10 cellular contexts compared by ENCODE assay signal in genomic region chr9:86854898-86855523, GRCh38.
A peak's percentile ranks its signal among the peaks of the same experiment; 100 is the strongest.
DNase-seq lines count a peak whose midpoint lies in the region; ATAC-seq and TF ChIP-seq lines count a peak whose summit lies in the region.
"Had no signal": no experiment of that assay in that cellular context is flagged by ENCODE, and none has a peak within 500 bp of the region (broad histone marks: within the 10 kb centered on the region; RNA-seq: fewer than 3 reads in every experiment).

No MANE protein-coding gene starts in this region.

- TF ChIP-seq CTCF in body of pancreas (IDR thresholded peaks at IDR 0.05) (no peak), liver (IDR thresholded peaks at IDR 0.05; ENCODE audit: low read depth, low read length, missing input control) (no peak)

- H3K4me3 ChIP-seq in body of pancreas, result no peak overlapping the region
- no peak overlapping the region for H3K4me3 ChIP-seq in liver (ENCODE audit: low read depth in 1 of 3, low read length in 3 of 3)

- H3K27me3 ChIP-seq in body of pancreas, result no peaks in the 10 kb centered on the region
- no peaks in the 10 kb centered on the region for H3K27me3 ChIP-seq in liver (ENCODE audit: control insufficient read depth in 4 of 4, insufficient read depth in 4 of 4, low read length in 3 of 4)

- intact Hi-C loops in body of pancreas (cut with DNase I), result no loop called here

- no peak for TF ChIP-seq POLR2A in body of pancreas (IDR thresholded peaks at IDR 0.05)

- no peaks in the 10 kb centered on the region for H3K4me1 ChIP-seq in body of pancreas
- peaks cover 0 to 3% (median 0%) of the 10 kb centered on the region in 4 donors for H3K4me1 ChIP-seq in liver (ENCODE audit: control insufficient read depth in 4 of 4, insufficient read depth in 4 of 4, low read length in 3 of 4)

- DNase-seq in AG20443 (ENCODE audit: low spot score) (peak; percentile 85), LoVo (ENCODE audit: low spot score) (peak; percentile 1), body of pancreas (peak; percentile 75 to 90 (median 86)), immature natural killer cell (no peak), NCI-H82 treated with DMSO at 0.1 percent for 48 hours (lab: John Stamatoyannopoulos, UW; ENCODE audit: unreplicated experiment) (no peak)
- DNase-seq in activated naive CD4-positive, alpha-beta T cell treated with anti-CD3 and anti-CD28 coated beads, Interleukin-2, amount 10 ng/mL, durations not matched to agents 7 days and 5 days, result no peak
- DNase-seq: activated T-cell treated with anti-CD3 and anti-CD28 coated beads for 4 hours, DMS79 treated with DMSO at 0.1 percent for 48 hours had no signal

- H3K27ac Mint-ChIP-seq in immature natural killer cell, result no peak overlapping the region
- H3K27ac Mint-ChIP-seq in activated naive CD4-positive, alpha-beta T cell treated with anti-CD3 and anti-CD28 coated beads, Interleukin-2, amount 10 ng/mL, durations not matched to agents 7 days and 5 days, result no peak overlapping the region

- TF ChIP-seq RAD21 in liver (IDR thresholded peaks at IDR 0.05), result peak; percentile 11 to 33

- CTCF ChIA-PET in activated naive CD4-positive, alpha-beta T cell treated with anti-CD3 and anti-CD28 coated beads, Interleukin-2, amount 10 ng/mL, durations not matched to agents 7 days and 5 days (lab: Charles Lee), result no interaction called here

- H3K36me3 ChIP-seq in body of pancreas (replicated peaks in 1 of 2; ENCODE audit: insufficient read depth in 1 of 2, low read depth in 2 of 2), result no peaks in the 10 kb centered on the region
- no peaks in the 10 kb centered on the region for H3K36me3 ChIP-seq in liver (ENCODE audit: control insufficient read depth in 4 of 4, insufficient read depth in 3 of 4, low read depth in 1 of 4, low read length in 3 of 4)

- H3K4me3 Mint-ChIP-seq in immature natural killer cell, result no peak overlapping the region
- H3K4me3 Mint-ChIP-seq in activated naive CD4-positive, alpha-beta T cell treated with anti-CD3 and anti-CD28 coated beads, Interleukin-2, amount 10 ng/mL, durations not matched to agents 7 days and 5 days, result no peak overlapping the region

- peak; percentile 100 for ATAC-seq in body of pancreas
- no peak for ATAC-seq in HG03521 (IDR thresholded peaks at IDR 0.05; ENCODE audit: unreplicated experiment)

- H3K4me1 Mint-ChIP-seq in immature natural killer cell, result no peaks in the 10 kb centered on the region
- H3K4me1 Mint-ChIP-seq in activated naive CD4-positive, alpha-beta T cell treated with anti-CD3 and anti-CD28 coated beads, Interleukin-2, amount 10 ng/mL, durations not matched to agents 7 days and 5 days, result no peaks in the 10 kb centered on the region

- H3K9me3 Mint-ChIP-seq in immature natural killer cell, result peaks cover 0 to 3% (median 0%) of the 10 kb centered on the region in 6 donors
- H3K9me3 Mint-ChIP-seq in activated naive CD4-positive, alpha-beta T cell treated with anti-CD3 and anti-CD28 coated beads, Interleukin-2, amount 10 ng/mL, durations not matched to agents 7 days and 5 days, result peaks cover 4% of the 10 kb centered on the region

- peaks cover 6 to 23% (median 8%) of the 10 kb centered on the region in 3 donors for H3K27me3 Mint-ChIP-seq in immature natural killer cell (ENCODE audit: low read depth in 3 of 3)
- no peaks in the 10 kb centered on the region for H3K27me3 Mint-ChIP-seq in activated naive CD4-positive, alpha-beta T cell treated with anti-CD3 and anti-CD28 coated beads, Interleukin-2, amount 10 ng/mL, durations not matched to agents 7 days and 5 days

- H3K9ac ChIP-seq in liver (ENCODE audit: low read depth in 1 of 2, low read length in 2 of 2), result no peak overlapping the region

- H3K9me3 ChIP-seq in body of pancreas, result no peaks in the 10 kb centered on the region
- H3K9me3 ChIP-seq in liver (ENCODE audit: control insufficient read depth in 4 of 4, low read length in 3 of 4), result no peaks in the 10 kb centered on the region

- H3K27ac ChIP-seq in body of pancreas (peak overlapping the region in 3 of 4 donors; percentile 30 to 74 (median 42)), liver (ENCODE audit: low read depth in 1 of 2, low read length in 2 of 2) (no peak overlapping the region)

- WGBS in body of pancreas, 2 donors, result 18 to 22% methylated on average over 5 of the region's 5 CpGs
- 34% methylated on average over 5 of the region's 5 CpGs for WGBS in liver

- no peaks in the 10 kb centered on the region for H3K36me3 Mint-ChIP-seq in immature natural killer cell
- H3K36me3 Mint-ChIP-seq in activated naive CD4-positive, alpha-beta T cell treated with anti-CD3 and anti-CD28 coated beads, Interleukin-2, amount 10 ng/mL, durations not matched to agents 7 days and 5 days, result no peaks in the 10 kb centered on the region

TF ChIP-seq in liver, 16 proteins besides CTCF, POLR2A, EP300 and RAD21:
- TF ChIP-seq EGR1 (IDR thresholded peaks at IDR 0.05; ENCODE audit: low read depth in 2 of 2) (peak in 1 of 2 donors; percentile 13), RXRA (IDR thresholded peaks at IDR 0.05) (peak; percentile 71 to 82), FOXA2 (IDR thresholded peaks at IDR 0.05) (peak; percentile 10), YY1 (IDR thresholded peaks at IDR 0.05) (no peak), NR2F2 (IDR thresholded peaks at IDR 0.05) (peak; percentile 68), SP1 (IDR thresholded peaks at IDR 0.05) (peak; percentile 56), ZBTB33 (IDR thresholded peaks at IDR 0.05) (no peak), ATF3 (IDR thresholded peaks at IDR 0.05) (no peak), HNF4A (conservative IDR thresholded peaks at IDR 0.05) (peak; percentile 74 to 76)

Comparison
In these comparisons a context has a peak if more than half of its experiments do, and no peak if none do; other contexts are left out.
1. DNase-seq: peak in AG20443 (single experiment), LoVo (single experiment) and body of pancreas (4 of 4); none in immature natural killer cell (0 of 3), NCI-H82 treated with DMSO at 0.1 percent for 48 hours (single experiment) and activated naive CD4-positive, alpha-beta T cell treated with anti-CD3 and anti-CD28 coated beads, Interleukin-2, amount 10 ng/mL, durations not matched to agents 7 days and 5 days (single experiment).
2. H3K27ac ChIP-seq: peak in body of pancreas (3 of 4); none in liver (0 of 2).